ENCODE assay signal across 8 cellular contexts in genomic region chr22:36510966-36511881, GRCh38. TPM values are rescaled to one million over a fixed set of nuclear protein-coding genes. Genes with fewer than 3 reads are reported as not detected.
DNase-seq lines count a peak whose midpoint lies in the region; ATAC-seq, FAIRE-seq and TF ChIP-seq lines count a peak whose summit lies in the region.

No MANE protein-coding gene starts in this region.

- H3K36me3 Mint-ChIP-seq in CD4-positive, alpha-beta T cell (ENCODE audit: low read depth) = peaks cover 63% of the 10 kb centered on the region

- H3K4me3 ChIP-seq in kidney epithelial cell (ENCODE audit: low read depth, low read length) = no peak overlapping the region
- H3K4me3 ChIP-seq in thoracic aorta = no peak overlapping the region

- peak; percentile 28 for ATAC-seq in CD4-positive, alpha-beta T cell (ENCODE audit: poor library complexity)
- ATAC-seq in thoracic aorta (ENCODE audit: insufficient number of reproducible peaks, low FRiP score, low read depth) (no peak), GM21825 (IDR thresholded peaks at IDR 0.05; ENCODE audit: unreplicated experiment) (no peak)

- H3K4me1 Mint-ChIP-seq in CD4-positive, alpha-beta T cell (ENCODE audit: low read depth) = peaks cover 12% of the 10 kb centered on the region

- POLR2A ChIA-PET in CD4-positive, alpha-beta T cell (lab: Charles Lee) = interaction anchor here (0.6 to 2.0 kb wide), 3 partner anchors 17 to 353 kb away, joined by 3 to 15 read pairs (median 4); partner anchors contain the start of genes APOL2 and EIF3D

- no peaks in the 10 kb centered on the region for H3K9me3 ChIP-seq in CD4-positive, alpha-beta T cell (ENCODE audit: control insufficient read depth, low read length)
- H3K9me3 ChIP-seq in thoracic aorta = no peaks in the 10 kb centered on the region

- H3K4me1 ChIP-seq in thoracic aorta (ENCODE audit: control insufficient read depth in 1 of 2, low read depth in 2 of 2) = peaks cover 4 to 19% of the 10 kb centered on the region in 2 donors

- peak overlapping the region; percentile 58 for H3K27ac Mint-ChIP-seq in CD4-positive, alpha-beta T cell

- peak; percentile 61 for TF ChIP-seq CTCF in CD4-positive, alpha-beta T cell (IDR thresholded peaks at IDR 0.05)
- peak; percentile 76 for TF ChIP-seq CTCF in kidney epithelial cell (IDR thresholded peaks at IDR 0.05; ENCODE audit: insufficient read depth, low read length, poor library complexity, severe bottlenecking)
- TF ChIP-seq CTCF in thoracic aorta (IDR thresholded peaks at IDR 0.05) = peak; percentile 49

- H3K27me3 ChIP-seq in CD4-positive, alpha-beta T cell (ENCODE audit: control insufficient read depth, insufficient read depth, low read length) = no peaks in the 10 kb centered on the region
- H3K27me3 ChIP-seq in kidney epithelial cell (ENCODE audit: control insufficient read depth, insufficient read depth, low read length) = no peaks in the 10 kb centered on the region
- H3K27me3 ChIP-seq in thoracic aorta (replicated peaks; ENCODE audit: insufficient read depth) = no peaks in the 10 kb centered on the region

- peak in 6 of 10 experiments; percentile 10 to 25 (median 18) for DNase-seq in CD4-positive, alpha-beta T cell
- DNase-seq in GM18507 (ENCODE audit: extremely low spot score, insufficient read length, low read depth) (no peak), RCC 7860 (ENCODE audit: low spot score) (peak; percentile 30), astrocyte of the hippocampus (ENCODE audit: low read depth, low spot score) (peak; percentile 74), kidney epithelial cell (ENCODE audit: low read depth) (peak; percentile 50), thoracic aorta (ENCODE audit: low spot score) (no peak), epidermal melanocyte (ENCODE audit: insufficient read length, low spot score) (no peak)

- H3K36me3 ChIP-seq in kidney epithelial cell (ENCODE audit: control insufficient read depth, insufficient read depth, low read length) (peaks cover 8% of the 10 kb centered on the region), thoracic aorta (peaks cover 53% of the 10 kb centered on the region)

- H3K9me3 Mint-ChIP-seq in CD4-positive, alpha-beta T cell = no peaks in the 10 kb centered on the region

- no peaks in the 10 kb centered on the region for H3K27me3 Mint-ChIP-seq in CD4-positive, alpha-beta T cell

- H3K27ac ChIP-seq in CD4-positive, alpha-beta T cell (ENCODE audit: low read depth, low read length) = no peak overlapping the region
- H3K27ac ChIP-seq in thoracic aorta = no peak overlapping the region

- peak; percentile 42 for FAIRE-seq in GM18507 (lab: Jason Lieb, UNC)
- no peak for FAIRE-seq in RCC 7860 (lab: Jason Lieb, UNC)

- CTCF ChIA-PET in CD4-positive, alpha-beta T cell (lab: Charles Lee) = interaction anchor here (0.6 to 1.5 kb wide), 6 partner anchors 10 to 273 kb away, joined by 3 to 4 read pairs (median 3); no protein-coding TSS in a partner anchor

- H3K4me3 Mint-ChIP-seq in CD4-positive, alpha-beta T cell = no peak overlapping the region

- intact Hi-C loops in CD4-positive, alpha-beta T cell (cut with DNase I, micrococcal nuclease) = loop anchor here in 1 of 2 experiments (2.0 kb wide), 1 partner anchor 18 kb away; the partner anchor contains the start of gene EIF3D

RNA-seq across cellular contexts. Expression of gene FOXRED2, which starts 4.4 kb away (rescaled TPM):
- 1 to 10 TPM; 1.8 to 2.3 TPM for total RNA-seq in CD4-positive, alpha-beta T cell
- total RNA-seq in kidney epithelial cell (13.6 and 16.6 TPM in 2 replicates), thoracic aorta (10 to 100 TPM in 1 of 2 donors, 1 to 10 TPM in 1; 6.8 to 13.8 TPM)

RNA-seq across cellular contexts. Expression of gene EIF3D, which starts 17.7 kb away (rescaled TPM):
- total RNA-seq in CD4-positive, alpha-beta T cell = 100 to 1,000 TPM; 285 to 286 TPM
- total RNA-seq in kidney epithelial cell (551 and 619 TPM in 2 replicates), thoracic aorta (100 to 1,000 TPM; 141 to 250 TPM)

RNA-seq across cellular contexts. Expression of gene TXN2, which starts 29.8 kb away (rescaled TPM):
- total RNA-seq in CD4-positive, alpha-beta T cell = 10 to 100 TPM; 26.4 to 26.5 TPM
- total RNA-seq in kidney epithelial cell (56.8 and 66.6 TPM in 2 replicates), thoracic aorta (10 to 100 TPM; 26.7 to 31.4 TPM)

Comparison
In these comparisons a context has a peak if more than half of its experiments do, and no peak if none do; other contexts are left out.
1. DNase-seq: peak in CD4-positive, alpha-beta T cell (6 of 10), RCC 7860 (single experiment), astrocyte of the hippocampus (single experiment) and kidney epithelial cell (single experiment); none in GM18507 (single experiment), thoracic aorta (single experiment) and epidermal melanocyte (single experiment).
2. Peak in every context shown above with its lines, with median percentiles within 50 percentile points of each other: CTCF ChIP-seq.